Comparison of ENCODE assay signal across 23 cellular contexts in genomic region chr1:238139713-238140112, GRCh38.
"Had no signal": no experiment of that assay in that cellular context is flagged by ENCODE, and none has a peak within 500 bp of the region (broad histone marks: within the 10 kb centered on the region; RNA-seq: fewer than 3 reads in every experiment).

No MANE protein-coding gene starts in this region.

- H3K36me3 ChIP-seq: colonic mucosa, heart left ventricle, left lung, right lobe of liver, thoracic aorta, uterus had no signal

- DNase-seq: activated CD4-positive, alpha-beta T cell treated with anti-CD3 and anti-CD28 coated beads for 4 hours; activated CD4-positive, alpha-beta T cell treated with anti-CD3 and anti-CD28 coated beads, Interleukin-2, amount 50 U/mL, for 4 hours; activated CD4-positive, CD25-positive, alpha-beta regulatory T cell; activated effector memory CD4-positive, alpha-beta T cell treated with Interleukin-2 at 50 U/mL for 16 hours; activated naive CD4-positive, alpha-beta T cell treated with Interleukin-2 at 50 U/mL for 16 hours; activated T-cell treated with anti-CD3 and anti-CD28 coated beads for 4 hours; aorta; colonic mucosa; effector CD8-positive, alpha-beta T cell; heart left ventricle; kidney glomerular epithelial cell; left lung; mucosa of descending colon; posterior cingulate gyrus; right lobe of liver; stimulated activated CD4-positive, alpha-beta T cell treated with anti-CD3 and anti-CD28 coated beads, Interleukin-2, amount 100 ng/mL, for 48 hours; stimulated activated naive CD8-positive, alpha-beta T cell treated with anti-CD3 and anti-CD28 coated beads, Interleukin-15, Interleukin-2, amounts not matched to agents 100 U/mL and 50 U/mL, for 24 hours; T-cell; uterus had no signal

- H3K4me1 ChIP-seq: colonic mucosa, heart left ventricle, left lung, right lobe of liver, uterus had no signal

- H3K4me3 ChIP-seq: colonic mucosa, heart left ventricle, left lung, lung, mucosa of descending colon, right lobe of liver, thoracic aorta, uterus had no signal

- ATAC-seq: heart left ventricle; left lung; mucosa of descending colon; natural killer cell treated with Interleukin-12 subunit alpha and Interleukin-12 subunit beta and Interleukin-15 and Interleukin-18, amount 100 ng/mL, for 72 hours; right lobe of liver; stimulated activated naive CD8-positive, alpha-beta T cell treated with anti-CD3 and anti-CD28 coated beads, Interleukin-15, Interleukin-2, amounts not matched to agents 100 U/mL and 50 U/mL, for 24 hours; T-cell had no signal

- H3K27ac ChIP-seq: colonic mucosa, heart left ventricle, left lung, right lobe of liver, thoracic aorta, uterus had no signal

- H3K27me3 ChIP-seq: colonic mucosa, heart left ventricle, left lung, right lobe of liver, uterus had no signal

- FAIRE-seq: endometrium had no signal

- H3K9me3 ChIP-seq: colonic mucosa, heart left ventricle, left lung, mucosa of descending colon, right lobe of liver, thoracic aorta, uterus had no signal
